1 cellular context compared by ENCODE assay signal in genomic region chr11:130409618-130410388, GRCh38.
TF ChIP-seq lines count a peak whose summit lies in the region.

No MANE protein-coding gene starts in this region.

TF ChIP-seq in IMR-90, 13 proteins besides CTCF, POLR2A, EP300 and RAD21 (continued from another document):
- TF ChIP-seq USF2 (IDR thresholded peaks at IDR 0.05; ENCODE audit: low read depth, low read length) = no peak
